1 cellular context compared by ENCODE assay signal in the genomic region with DNA sequence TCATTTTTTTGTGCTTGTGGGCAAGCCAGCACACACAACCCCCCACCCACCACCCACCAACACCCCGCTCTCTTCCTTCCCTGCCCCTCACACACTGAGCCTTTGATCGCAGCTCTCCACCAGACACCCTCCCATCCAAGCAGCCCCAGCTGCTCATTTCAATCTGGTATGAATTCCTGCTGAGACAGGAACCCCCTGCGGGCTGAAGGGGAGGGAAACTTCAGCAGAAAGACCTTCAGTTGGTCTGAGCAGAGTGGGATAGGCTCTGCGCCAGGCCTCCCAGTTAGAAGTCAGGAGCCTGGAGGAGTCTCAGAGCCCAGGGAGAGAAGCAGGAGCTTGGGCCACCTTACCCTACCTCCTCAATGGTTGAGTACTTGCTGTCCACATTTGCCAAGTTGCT.
A peak's percentile ranks its signal among the peaks of the same experiment; 100 is the strongest.
TF ChIP-seq lines count a peak whose summit lies in the region.

No MANE protein-coding gene starts in this region.

TF ChIP-seq in WTC11, 78 proteins besides CTCF, POLR2A, EP300 and RAD21 (continued from another document):
- TF ChIP-seq ZNF219 (CRISPR knock-in tag; IDR thresholded peaks at IDR 0.05; ENCODE audit: borderline replicate concordance) (no peak), KAT7 (CRISPR knock-in tag; IDR thresholded peaks at IDR 0.05; ENCODE audit: borderline replicate concordance) (no peak), ZNF263 (CRISPR knock-in tag; IDR thresholded peaks at IDR 0.05; ENCODE audit: low read depth) (no peak), TEAD1 (CRISPR knock-in tag; IDR thresholded peaks at IDR 0.05) (peak; percentile 79; the same call in 1 of the 2 replicates), SP1 (CRISPR knock-in tag; conservative IDR thresholded peaks at IDR 0.05) (0 out of 2 replicates have a peak, but pooled peaks have one; percentile 52), RORB (CRISPR knock-in tag; IDR thresholded peaks at IDR 0.05) (no peak), ZNF532 (CRISPR knock-in tag; IDR thresholded peaks at IDR 0.05; ENCODE audit: borderline replicate concordance) (no peak), ZNF423 (CRISPR knock-in tag; IDR thresholded peaks at IDR 0.05) (peak; percentile 84)
- TF ChIP-seq, protein P1, sequence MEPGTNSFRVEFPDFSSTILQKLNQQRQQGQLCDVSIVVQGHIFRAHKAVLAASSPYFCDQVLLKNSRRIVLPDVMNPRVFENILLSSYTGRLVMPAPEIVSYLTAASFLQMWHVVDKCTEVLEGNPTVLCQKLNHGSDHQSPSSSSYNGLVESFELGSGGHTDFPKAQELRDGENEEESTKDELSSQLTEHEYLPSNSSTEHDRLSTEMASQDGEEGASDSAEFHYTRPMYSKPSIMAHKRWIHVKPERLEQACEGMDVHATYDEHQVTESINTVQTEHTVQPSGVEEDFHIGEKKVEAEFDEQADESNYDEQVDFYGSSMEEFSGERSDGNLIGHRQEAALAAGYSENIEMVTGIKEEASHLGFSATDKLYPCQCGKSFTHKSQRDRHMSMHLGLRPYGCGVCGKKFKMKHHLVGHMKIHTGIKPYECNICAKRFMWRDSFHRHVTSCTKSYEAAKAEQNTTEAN (CRISPR knock-in tag; IDR thresholded peaks at IDR 0.05) = no peak
